In the genomic region with DNA sequence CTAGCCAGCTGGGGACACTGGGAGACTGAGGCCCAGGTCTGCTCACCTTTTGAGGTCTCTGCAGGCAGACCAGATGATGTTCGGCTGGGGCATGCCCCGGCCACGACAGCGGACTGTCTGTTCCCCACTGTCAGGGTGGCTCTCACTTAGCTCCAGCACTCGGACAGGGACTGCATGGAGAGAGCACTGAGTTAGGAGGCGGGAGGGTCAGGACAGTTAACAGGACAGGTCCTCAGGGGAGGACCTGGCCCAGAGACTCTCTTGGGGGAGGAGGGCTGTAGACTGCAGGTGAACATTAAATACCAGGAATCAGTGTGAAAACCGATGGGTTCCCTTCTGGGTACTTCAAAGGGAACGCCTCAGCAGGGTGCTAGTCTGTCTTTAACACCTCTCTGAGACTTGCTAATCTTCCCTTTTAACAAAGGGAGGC, we compare ENCODE assay signal across 2 cellular contexts.
TF ChIP-seq lines count a peak whose summit lies in the region.

No MANE protein-coding gene starts in this region.

TF ChIP-seq in H1, 55 proteins besides CTCF, POLR2A, EP300 and RAD21:
- TF ChIP-seq, protein P1, sequence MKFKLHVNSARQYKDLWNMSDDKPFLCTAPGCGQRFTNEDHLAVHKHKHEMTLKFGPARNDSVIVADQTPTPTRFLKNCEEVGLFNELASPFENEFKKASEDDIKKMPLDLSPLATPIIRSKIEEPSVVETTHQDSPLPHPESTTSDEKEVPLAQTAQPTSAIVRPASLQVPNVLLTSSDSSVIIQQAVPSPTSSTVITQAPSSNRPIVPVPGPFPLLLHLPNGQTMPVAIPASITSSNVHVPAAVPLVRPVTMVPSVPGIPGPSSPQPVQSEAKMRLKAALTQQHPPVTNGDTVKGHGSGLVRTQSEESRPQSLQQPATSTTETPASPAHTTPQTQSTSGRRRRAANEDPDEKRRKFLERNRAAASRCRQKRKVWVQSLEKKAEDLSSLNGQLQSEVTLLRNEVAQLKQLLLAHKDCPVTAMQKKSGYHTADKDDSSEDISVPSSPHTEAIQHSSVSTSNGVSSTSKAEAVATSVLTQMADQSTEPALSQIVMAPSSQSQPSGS (IDR thresholded peaks at IDR 0.05; ENCODE audit: low read length): no peak
- TF ChIP-seq POLR2AphosphoS5 (IDR thresholded peaks at IDR 0.05; ENCODE audit: low read depth, low read length) (no peak), EGR1 (IDR thresholded peaks at IDR 0.05; ENCODE audit: borderline replicate concordance, low read depth, low read length) (no peak), SP1 (IDR thresholded peaks at IDR 0.05; ENCODE audit: low read depth, low read length) (peak; percentile 43; the same call in 1 of the 2 replicates)

TF ChIP-seq in liver, 16 proteins besides CTCF, POLR2A, EP300 and RAD21:
- TF ChIP-seq GABPA (IDR thresholded peaks at IDR 0.05 in 1 of 2, conservative IDR thresholded peaks at IDR 0.05 in 1 of 2) (no peak), FOXA1 (IDR thresholded peaks at IDR 0.05) (no peak), SP1 (IDR thresholded peaks at IDR 0.05) (no peak), NR2F2 (IDR thresholded peaks at IDR 0.05) (no peak), JUND (IDR thresholded peaks at IDR 0.05) (no peak), FOXA2 (IDR thresholded peaks at IDR 0.05) (no peak), EGR1 (IDR thresholded peaks at IDR 0.05; ENCODE audit: low read depth in 2 of 2) (no peak), TAF1 (conservative IDR thresholded peaks at IDR 0.05) (no peak), YY1 (IDR thresholded peaks at IDR 0.05) (no peak)
- TF ChIP-seq, protein P2, sequence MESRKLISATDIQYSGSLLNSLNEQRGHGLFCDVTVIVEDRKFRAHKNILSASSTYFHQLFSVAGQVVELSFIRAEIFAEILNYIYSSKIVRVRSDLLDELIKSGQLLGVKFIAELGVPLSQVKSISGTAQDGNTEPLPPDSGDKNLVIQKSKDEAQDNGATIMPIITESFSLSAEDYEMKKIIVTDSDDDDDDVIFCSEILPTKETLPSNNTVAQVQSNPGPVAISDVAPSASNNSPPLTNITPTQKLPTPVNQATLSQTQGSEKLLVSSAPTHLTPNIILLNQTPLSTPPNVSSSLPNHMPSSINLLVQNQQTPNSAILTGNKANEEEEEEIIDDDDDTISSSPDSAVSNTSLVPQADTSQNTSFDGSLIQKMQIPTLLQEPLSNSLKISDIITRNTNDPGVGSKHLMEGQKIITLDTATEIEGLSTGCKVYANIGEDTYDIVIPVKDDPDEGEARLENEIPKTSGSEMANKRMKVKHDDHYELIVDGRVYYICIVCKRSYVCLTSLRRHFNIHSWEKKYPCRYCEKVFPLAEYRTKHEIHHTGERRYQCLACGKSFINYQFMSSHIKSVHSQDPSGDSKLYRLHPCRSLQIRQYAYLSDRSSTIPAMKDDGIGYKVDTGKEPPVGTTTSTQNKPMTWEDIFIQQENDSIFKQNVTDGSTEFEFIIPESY (IDR thresholded peaks at IDR 0.05): no peak
- TF ChIP-seq, protein P3, sequence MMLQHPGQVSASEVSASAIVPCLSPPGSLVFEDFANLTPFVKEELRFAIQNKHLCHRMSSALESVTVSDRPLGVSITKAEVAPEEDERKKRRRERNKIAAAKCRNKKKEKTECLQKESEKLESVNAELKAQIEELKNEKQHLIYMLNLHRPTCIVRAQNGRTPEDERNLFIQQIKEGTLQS (IDR thresholded peaks at IDR 0.05): no peak
- TF ChIP-seq, protein P4, sequence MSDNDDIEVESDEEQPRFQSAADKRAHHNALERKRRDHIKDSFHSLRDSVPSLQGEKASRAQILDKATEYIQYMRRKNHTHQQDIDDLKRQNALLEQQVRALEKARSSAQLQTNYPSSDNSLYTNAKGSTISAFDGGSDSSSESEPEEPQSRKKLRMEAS (IDR thresholded peaks at IDR 0.05): no peak
